ENCODE assay signal across 17 cellular contexts in the genomic region with DNA sequence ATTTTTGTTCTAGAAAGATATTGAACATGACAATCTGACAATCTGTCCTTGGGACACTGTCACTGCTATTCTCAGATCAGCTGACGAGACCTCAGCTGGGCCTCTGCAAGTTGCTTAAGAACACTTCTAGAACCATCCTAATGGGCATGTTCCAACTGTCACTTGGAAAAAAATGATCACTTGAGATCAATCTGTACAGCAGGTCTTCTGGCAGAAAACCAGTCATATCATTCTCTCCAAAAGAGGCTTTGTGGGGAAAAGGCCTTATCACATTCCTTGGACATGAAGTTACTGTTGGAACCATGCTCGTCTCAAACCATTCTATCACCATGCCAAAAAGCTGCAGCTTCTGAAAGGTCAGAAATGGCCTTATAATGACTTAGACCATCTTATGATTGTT.
DNase-seq lines count a peak whose midpoint lies in the region; ATAC-seq and TF ChIP-seq lines count a peak whose summit lies in the region.
"Had no signal": no experiment of that assay in that cellular context is flagged by ENCODE, and none has a peak within 500 bp of the region (broad histone marks: within the 10 kb centered on the region; RNA-seq: fewer than 3 reads in every experiment).

No MANE protein-coding gene starts in this region.

- ATAC-seq in IMR-90 (ENCODE audit: low read depth) (no peak), heart left ventricle (peak; percentile 51 to 87 (median 74)), sciatic nerve (peak; percentile 76), GM19351 (IDR thresholded peaks at IDR 0.05; ENCODE audit: unreplicated experiment) (no peak), GM18517 (IDR thresholded peaks at IDR 0.05; ENCODE audit: unreplicated experiment) (no peak)
- ATAC-seq: mucosa of descending colon had no signal

- H2AFZ ChIP-seq in IMR-90 (replicated peaks; ENCODE audit: low read length, poor library complexity), result no peak overlapping the region
- H2AFZ ChIP-seq: PC-9 had no signal

- no TSS peak for BruUV-seq in IMR-90 (replicated peaks; lab: Mats Ljungman, UMichigan)

- no peak overlapping the region for H3K56ac ChIP-seq in IMR-90 (ENCODE audit: extremely low read depth, insufficient read depth, low read length)

- no peak overlapping the region for H3K18ac ChIP-seq in IMR-90 (ENCODE audit: low read depth, low read length)

- no peak overlapping the region for H3K4ac ChIP-seq in IMR-90 (ENCODE audit: low read depth, low read length)

- no peak overlapping the region for H3K27ac Mint-ChIP-seq in endodermal cell

- no peak for TF ChIP-seq CTCF in IMR-90 (conservative IDR thresholded peaks at IDR 0.05; ENCODE audit: low read depth, low read length)
- TF ChIP-seq CTCF in astrocyte of the spinal cord (IDR thresholded peaks at IDR 0.05; ENCODE audit: low read depth, low read length), result no peak
- no peak for TF ChIP-seq CTCF in heart left ventricle (IDR thresholded peaks at IDR 0.05)
- TF ChIP-seq CTCF in endodermal cell (conservative IDR thresholded peaks at IDR 0.05), result no peak

- H3K4me3 ChIP-seq in IMR-90 (ENCODE audit: insufficient read depth, low read depth, low read length), result no peak overlapping the region
- H3K4me3 ChIP-seq in astrocyte of the spinal cord (ENCODE audit: low read depth, low read length), result no peak overlapping the region
- no peak overlapping the region for H3K4me3 ChIP-seq in heart left ventricle
- no peak overlapping the region for H3K4me3 ChIP-seq in endodermal cell (ENCODE audit: low read length)
- H3K4me3 ChIP-seq: mucosa of descending colon, PC-9, smooth muscle cell had no signal

- H2AK5ac ChIP-seq in IMR-90 (ENCODE audit: low read depth, low read length), result no peak overlapping the region

- no peaks in the 10 kb centered on the region for H3K4me1 Mint-ChIP-seq in endodermal cell

- no peak overlapping the region for H2BK5ac ChIP-seq in IMR-90 (ENCODE audit: low read depth, low read length, poor library complexity, severe bottlenecking)

- TF ChIP-seq POLR2A in IMR-90 (IDR thresholded peaks at IDR 0.05; ENCODE audit: low read depth, low read length) (no peak), heart left ventricle (IDR thresholded peaks at IDR 0.05) (no peak)

- H3K9me3 ChIP-seq in IMR-90 (ENCODE audit: control insufficient read depth, insufficient read depth, low read length), result no peaks in the 10 kb centered on the region
- peaks cover 0 to 15% (median 3%) of the 10 kb centered on the region in 12 donors for H3K9me3 ChIP-seq in heart left ventricle
- H3K9me3 ChIP-seq in endodermal cell (ENCODE audit: control insufficient read depth, low read length), result no peaks in the 10 kb centered on the region
- H3K9me3 ChIP-seq: mucosa of descending colon had no signal

- no peaks in the 10 kb centered on the region for H3K4me1 ChIP-seq in IMR-90 (ENCODE audit: control insufficient read depth, insufficient read depth, low read length)
- H3K4me1 ChIP-seq in heart left ventricle, result peaks cover 0 to 64% (median 29%) of the 10 kb centered on the region in 12 donors
- no peaks in the 10 kb centered on the region for H3K4me1 ChIP-seq in endodermal cell (ENCODE audit: control insufficient read depth, insufficient read depth, low read length)

- no peaks in the 10 kb centered on the region for H3K9me3 Mint-ChIP-seq in endodermal cell

- H3K9ac ChIP-seq in IMR-90 (ENCODE audit: low read depth, low read length), result no peak overlapping the region
- H3K9ac ChIP-seq in endodermal cell (ENCODE audit: extremely low read depth, low read length, poor library complexity, severe bottlenecking), result no peak overlapping the region

- in situ Hi-C loops in IMR-90 (cut with MboI; ENCODE audit: low sequenced_read_pairs) (no loop called here), astrocyte of the spinal cord (cut with HindIII; ENCODE audit: low sequenced_read_pairs) (no loop called here)

- no peak overlapping the region for H4K5ac ChIP-seq in IMR-90 (ENCODE audit: low read depth, low read length)

- DNase-seq in IMR-90 (peak; percentile 12), astrocyte of the spinal cord (ENCODE audit: low read depth, low spot score) (peak; percentile 53), heart left ventricle (peak in 2 of 5 donors; percentile 13 to 28), sciatic nerve (ENCODE audit: low spot score) (no peak), HT-29 (ENCODE audit: low spot score) (no peak), endodermal cell (no peak)
- DNase-seq: activated CD8-positive, alpha-beta memory T cell treated with anti-CD3 and anti-CD28 coated beads, Interleukin-2, amount 50 U/mL, for 48 hours; activated naive CD4-positive, alpha-beta T cell treated with anti-CD3 and anti-CD28 coated beads, Interleukin-2, amount 50 U/mL, for 16 hours; HCEC 1CT; mucosa of descending colon; NCI-H2081; NCI-H526; occipital lobe; PC-9 had no signal

- intact Hi-C loops in IMR-90 (cut with micrococcal nuclease), result no loop called here
- intact Hi-C loops in heart left ventricle (cut with DNase I), result loop anchor here in 2 of 10 donors (5.0 to 10.0 kb wide), 2 partner anchors 58 to 61 kb away; no protein-coding TSS in a partner anchor
- intact Hi-C loops in sciatic nerve (cut with DNase I), result no loop called here

- H3K27ac ChIP-seq in IMR-90 (ENCODE audit: insufficient read depth, low read length) (no peak overlapping the region), heart left ventricle (peak overlapping the region; percentile 18 to 73 (median 59)), endodermal cell (ENCODE audit: low read depth, low read length) (no peak overlapping the region)
- H3K27ac ChIP-seq: PC-9 had no signal

- H3K36me3 Mint-ChIP-seq in endodermal cell (ENCODE audit: low read depth), result no peaks in the 10 kb centered on the region

- CTCF ChIA-PET in IMR-90 (lab: Yijun Ruan, JAX), result no interaction called here

- no peak overlapping the region for H2BK15ac ChIP-seq in IMR-90 (ENCODE audit: low read depth, low read length)

- H3K27me3 Mint-ChIP-seq in endodermal cell (ENCODE audit: insufficient read depth), result no peaks in the 10 kb centered on the region

- no peaks in the 10 kb centered on the region for H3K9me1 ChIP-seq in IMR-90 (ENCODE audit: insufficient read depth, low read length)

- H3K79me1 ChIP-seq in IMR-90 (ENCODE audit: low read depth in 1 of 2, low read length in 2 of 2), result no peaks in the 10 kb centered on the region

- H4K8ac ChIP-seq in IMR-90 (ENCODE audit: low read depth in 2 of 2, low read length in 2 of 2), result no peak overlapping the region

- WGBS in IMR-90 (ENCODE audit: extremely low coverage in 2 of 2, insufficient read length in 1 of 2), 2 experiments, result no CpG with 5 or more reads among the region's 2 CpGs
- WGBS in heart left ventricle, 4 donors, result 27 to 39% (median 34%) methylated on average over 2 of the region's 2 CpGs
- 87 to 100% methylated on average over 2 of the region's 2 CpGs for WGBS in endodermal cell (ENCODE audit: insufficient coverage in 1 of 2, insufficient read length in 1 of 2), 2 experiments

- no peaks in the 10 kb centered on the region for H3K36me3 ChIP-seq in IMR-90 (ENCODE audit: control insufficient read depth, insufficient read depth, low read length)
- H3K36me3 ChIP-seq in heart left ventricle, result no peaks in the 10 kb centered on the region
- no peaks in the 10 kb centered on the region for H3K36me3 ChIP-seq in endodermal cell (ENCODE audit: control insufficient read depth, insufficient read depth, low read length)

- dilution Hi-C loops in IMR-90 (cut with HindIII; ENCODE audit: low sequenced_read_pairs, unreplicated experiment), result no loop called here

- H3K4me3 Mint-ChIP-seq in endodermal cell, result no peak overlapping the region

- no peak for TF ChIP-seq RAD21 in IMR-90 (IDR thresholded peaks at IDR 0.05; ENCODE audit: low read length)

- no peak overlapping the region for H3K23ac ChIP-seq in IMR-90 (ENCODE audit: low read depth, low read length)

- no peak overlapping the region for H3K14ac ChIP-seq in IMR-90 (replicated peaks; ENCODE audit: low read depth, low read length)

- no peak overlapping the region for H3K4me2 ChIP-seq in IMR-90 (ENCODE audit: low read depth, low read length)
- H3K4me2 ChIP-seq: PC-9, smooth muscle cell had no signal

- H2BK20ac ChIP-seq in IMR-90 (ENCODE audit: low read depth, low read length), result no peak overlapping the region

- POLR2A ChIA-PET in IMR-90 (lab: Charles Lee; ENCODE audit: unreplicated experiment), result no interaction called here

- H4K20me1 ChIP-seq in IMR-90 (ENCODE audit: insufficient read depth, low read length), result no peaks in the 10 kb centered on the region

- H3K27me3 ChIP-seq in IMR-90 (ENCODE audit: control insufficient read depth, insufficient read depth, low read length), result no peaks in the 10 kb centered on the region
- no peaks in the 10 kb centered on the region for H3K27me3 ChIP-seq in heart left ventricle
- H3K27me3 ChIP-seq in endodermal cell (ENCODE audit: control insufficient read depth, insufficient read depth, low read length, poor library complexity, severe bottlenecking), result no peaks in the 10 kb centered on the region

- no peak overlapping the region for H2AK9ac ChIP-seq in IMR-90 (replicated peaks; ENCODE audit: low read depth, low read length, poor library complexity)

- no peak overlapping the region for H4K91ac ChIP-seq in IMR-90 (ENCODE audit: insufficient read depth, low read depth, low read length)

- no peak overlapping the region for H2BK120ac ChIP-seq in IMR-90 (ENCODE audit: low read depth, low read length)

TF ChIP-seq in IMR-90, 13 proteins besides CTCF, POLR2A, EP300 and RAD21:
- TF ChIP-seq, protein P1, sequence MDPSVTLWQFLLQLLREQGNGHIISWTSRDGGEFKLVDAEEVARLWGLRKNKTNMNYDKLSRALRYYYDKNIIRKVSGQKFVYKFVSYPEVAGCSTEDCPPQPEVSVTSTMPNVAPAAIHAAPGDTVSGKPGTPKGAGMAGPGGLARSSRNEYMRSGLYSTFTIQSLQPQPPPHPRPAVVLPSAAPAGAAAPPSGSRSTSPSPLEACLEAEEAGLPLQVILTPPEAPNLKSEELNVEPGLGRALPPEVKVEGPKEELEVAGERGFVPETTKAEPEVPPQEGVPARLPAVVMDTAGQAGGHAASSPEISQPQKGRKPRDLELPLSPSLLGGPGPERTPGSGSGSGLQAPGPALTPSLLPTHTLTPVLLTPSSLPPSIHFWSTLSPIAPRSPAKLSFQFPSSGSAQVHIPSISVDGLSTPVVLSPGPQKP (IDR thresholded peaks at IDR 0.05; ENCODE audit: borderline replicate concordance, low read depth, low read length), result no peak
- TF ChIP-seq NFE2L2 (IDR thresholded peaks at IDR 0.05; ENCODE audit: low read depth, low read length), result no peak

Comparison
In these comparisons a context has a peak if more than half of its experiments do, and no peak if none do; other contexts are left out.
1. ATAC-seq: peak in heart left ventricle (4 of 4) and sciatic nerve (single experiment); none in IMR-90 (single experiment), GM19351 (single experiment) and GM18517 (single experiment).
2. DNase-seq: peak in IMR-90 (single experiment) and astrocyte of the spinal cord (single experiment); none in sciatic nerve (single experiment), HT-29 (single experiment) and endodermal cell (single experiment).
3. H3K27ac ChIP-seq: peak in heart left ventricle (12 of 12); none in IMR-90 (single experiment) and endodermal cell (single experiment).